Comparison of ENCODE assay signal across 1 cellular context in the genomic region with DNA sequence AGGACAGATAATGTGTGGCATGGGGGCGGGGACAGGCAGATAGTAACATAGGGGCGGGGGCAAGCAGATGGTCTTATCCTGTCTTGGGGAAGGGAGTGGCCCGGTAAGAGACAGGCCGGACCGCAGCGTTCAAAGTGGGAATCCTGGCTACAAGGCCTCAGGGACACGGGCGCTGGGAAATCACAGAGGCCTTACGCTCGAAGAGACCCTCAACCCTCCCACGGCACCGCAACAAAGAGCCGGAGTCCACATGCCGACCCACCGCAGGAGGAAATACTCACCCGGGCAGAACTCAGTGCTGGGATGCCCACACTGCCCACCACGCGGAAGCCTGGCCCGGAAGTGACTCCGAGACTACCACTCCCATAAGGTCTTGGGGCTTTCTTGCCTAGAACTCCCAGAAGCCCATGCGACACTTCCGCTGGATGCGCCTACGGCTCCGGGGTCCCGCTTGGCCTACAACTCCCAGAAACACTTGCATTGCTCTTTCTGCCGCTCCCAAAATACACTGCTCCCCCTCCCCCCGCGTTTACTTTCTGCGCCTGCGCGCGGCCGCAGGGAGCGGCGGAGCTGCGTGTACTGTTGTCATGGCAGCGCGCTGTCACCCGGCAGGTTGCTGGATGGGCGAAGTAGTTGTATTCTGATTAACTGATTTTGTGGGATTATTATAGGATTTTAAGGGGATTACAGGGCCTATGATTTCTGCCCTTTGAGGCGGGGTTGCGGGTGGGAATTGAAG.
A peak's percentile ranks its signal among the peaks of the same experiment; 100 is the strongest.
TF ChIP-seq lines count a peak whose summit lies in the region.

A gene (minus strand): TSS at position 344 of the 739 bp plus-strand sequence. CDS start 3,840 bp downstream, outside the sequence.

TF ChIP-seq in K562, 482 proteins besides CTCF, POLR2A, EP300 and RAD21 (continued from another document and continues in another):
- TF ChIP-seq, protein P1, sequence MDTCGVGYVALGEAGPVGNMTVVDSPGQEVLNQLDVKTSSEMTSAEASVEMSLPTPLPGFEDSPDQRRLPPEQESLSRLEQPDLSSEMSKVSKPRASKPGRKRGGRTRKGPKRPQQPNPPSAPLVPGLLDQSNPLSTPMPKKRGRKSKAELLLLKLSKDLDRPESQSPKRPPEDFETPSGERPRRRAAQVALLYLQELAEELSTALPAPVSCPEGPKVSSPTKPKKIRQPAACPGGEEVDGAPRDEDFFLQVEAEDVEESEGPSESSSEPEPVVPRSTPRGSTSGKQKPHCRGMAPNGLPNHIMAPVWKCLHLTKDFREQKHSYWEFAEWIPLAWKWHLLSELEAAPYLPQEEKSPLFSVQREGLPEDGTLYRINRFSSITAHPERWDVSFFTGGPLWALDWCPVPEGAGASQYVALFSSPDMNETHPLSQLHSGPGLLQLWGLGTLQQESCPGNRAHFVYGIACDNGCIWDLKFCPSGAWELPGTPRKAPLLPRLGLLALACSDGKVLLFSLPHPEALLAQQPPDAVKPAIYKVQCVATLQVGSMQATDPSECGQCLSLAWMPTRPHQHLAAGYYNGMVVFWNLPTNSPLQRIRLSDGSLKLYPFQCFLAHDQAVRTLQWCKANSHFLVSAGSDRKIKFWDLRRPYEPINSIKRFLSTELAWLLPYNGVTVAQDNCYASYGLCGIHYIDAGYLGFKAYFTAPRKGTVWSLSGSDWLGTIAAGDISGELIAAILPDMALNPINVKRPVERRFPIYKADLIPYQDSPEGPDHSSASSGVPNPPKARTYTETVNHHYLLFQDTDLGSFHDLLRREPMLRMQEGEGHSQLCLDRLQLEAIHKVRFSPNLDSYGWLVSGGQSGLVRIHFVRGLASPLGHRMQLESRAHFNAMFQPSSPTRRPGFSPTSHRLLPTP (IDR thresholded peaks at IDR 0.05; ENCODE audit: borderline replicate concordance, extremely low read depth, insufficient read length): no peak
- TF ChIP-seq MBD2 (IDR thresholded peaks at IDR 0.05; ENCODE audit: borderline replicate concordance, low read depth) (peak; percentile 94), NCOA6 (IDR thresholded peaks at IDR 0.05) (no peak), HCFC1 (IDR thresholded peaks at IDR 0.05; ENCODE audit: low read depth, low read length) (peak; percentile 99), POLR2AphosphoS5 (IDR thresholded peaks at IDR 0.05; ENCODE audit: control insufficient read depth, insufficient read depth, low read depth, low read length) (peak; percentile 27; the same call in 1 of the 2 replicates), TCF7L2 (IDR thresholded peaks at IDR 0.05; ENCODE audit: low read depth, low read length) (no peak), PHF8 (IDR thresholded peaks at IDR 0.05; ENCODE audit: borderline replicate concordance, low read length) (peak; percentile 89), NCOR1 (IDR thresholded peaks at IDR 0.05) (no peak), PCBP1 (IDR thresholded peaks at IDR 0.05; ENCODE audit: low read depth, low read length, poor library complexity, severe bottlenecking) (no peak), NCOA4 (IDR thresholded peaks at IDR 0.05; ENCODE audit: partially characterized antibody) (no peak), RAD51 (IDR thresholded peaks at IDR 0.05; ENCODE audit: borderline replicate concordance, low read depth) (no peak), PPARD (CRISPR knock-in tag; IDR thresholded peaks at IDR 0.05) (no peak), XRCC3 (IDR thresholded peaks at IDR 0.05) (no peak), ZBTB8A (IDR thresholded peaks at IDR 0.05; ENCODE audit: partially characterized antibody) (no peak), HNRNPK (IDR thresholded peaks at IDR 0.05; ENCODE audit: low read depth, low read length, poor library complexity, severe bottlenecking) (no peak), ZNF134 (CRISPR knock-in tag; conservative IDR thresholded peaks at IDR 0.05) (no peak), FOS (IDR thresholded peaks at IDR 0.05; ENCODE audit: extremely low read depth, insufficient read length) (no peak), ZNF76 (CRISPR knock-in tag; IDR thresholded peaks at IDR 0.05; ENCODE audit: borderline replicate concordance) (no peak), GABPB2 (CRISPR knock-in tag; conservative IDR thresholded peaks at IDR 0.05) (no peak), CBX5 (IDR thresholded peaks at IDR 0.05; ENCODE audit: borderline replicate concordance, low read depth) (no peak), HDAC6 (IDR thresholded peaks at IDR 0.05; ENCODE audit: low read depth, low read length) (no peak), ZNF584 (CRISPR knock-in tag; IDR thresholded peaks at IDR 0.05; ENCODE audit: low read depth) (0 out of 2 replicates have a peak, but pooled peaks have one; percentile 61), ZKSCAN3 (CRISPR knock-in tag; IDR thresholded peaks at IDR 0.05) (no peak), RBM39 (optimal IDR thresholded peaks at IDR 0.05; ENCODE audit: low read depth, low read length) (no peak), TARDBP (IDR thresholded peaks at IDR 0.05) (no peak), HIVEP1 (CRISPR knock-in tag; IDR thresholded peaks at IDR 0.05) (no peak), HNRNPLL (IDR thresholded peaks at IDR 0.05; ENCODE audit: low read depth, low read length, poor library complexity, severe bottlenecking) (peak; percentile 78), NFIC (IDR thresholded peaks at IDR 0.05) (no peak), NR1H2 (CRISPR knock-in tag; IDR thresholded peaks at IDR 0.05) (no peak), MEF2A (IDR thresholded peaks at IDR 0.05; ENCODE audit: control insufficient read depth, low read depth, low read length) (no peak), ZNF583 (CRISPR knock-in tag; IDR thresholded peaks at IDR 0.05) (no peak), MED1 (CRISPR knock-in tag; IDR thresholded peaks at IDR 0.05; ENCODE audit: borderline replicate concordance) (no peak), ZNF133 (CRISPR knock-in tag; IDR thresholded peaks at IDR 0.05) (no peak), PYGO2 (tag; IDR thresholded peaks at IDR 0.05) (no peak)
- TF ChIP-seq, protein P2, sequence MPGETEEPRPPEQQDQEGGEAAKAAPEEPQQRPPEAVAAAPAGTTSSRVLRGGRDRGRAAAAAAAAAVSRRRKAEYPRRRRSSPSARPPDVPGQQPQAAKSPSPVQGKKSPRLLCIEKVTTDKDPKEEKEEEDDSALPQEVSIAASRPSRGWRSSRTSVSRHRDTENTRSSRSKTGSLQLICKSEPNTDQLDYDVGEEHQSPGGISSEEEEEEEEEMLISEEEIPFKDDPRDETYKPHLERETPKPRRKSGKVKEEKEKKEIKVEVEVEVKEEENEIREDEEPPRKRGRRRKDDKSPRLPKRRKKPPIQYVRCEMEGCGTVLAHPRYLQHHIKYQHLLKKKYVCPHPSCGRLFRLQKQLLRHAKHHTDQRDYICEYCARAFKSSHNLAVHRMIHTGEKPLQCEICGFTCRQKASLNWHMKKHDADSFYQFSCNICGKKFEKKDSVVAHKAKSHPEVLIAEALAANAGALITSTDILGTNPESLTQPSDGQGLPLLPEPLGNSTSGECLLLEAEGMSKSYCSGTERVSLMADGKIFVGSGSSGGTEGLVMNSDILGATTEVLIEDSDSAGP (CRISPR knock-in tag; IDR thresholded peaks at IDR 0.05): no peak
- TF ChIP-seq, protein P3, sequence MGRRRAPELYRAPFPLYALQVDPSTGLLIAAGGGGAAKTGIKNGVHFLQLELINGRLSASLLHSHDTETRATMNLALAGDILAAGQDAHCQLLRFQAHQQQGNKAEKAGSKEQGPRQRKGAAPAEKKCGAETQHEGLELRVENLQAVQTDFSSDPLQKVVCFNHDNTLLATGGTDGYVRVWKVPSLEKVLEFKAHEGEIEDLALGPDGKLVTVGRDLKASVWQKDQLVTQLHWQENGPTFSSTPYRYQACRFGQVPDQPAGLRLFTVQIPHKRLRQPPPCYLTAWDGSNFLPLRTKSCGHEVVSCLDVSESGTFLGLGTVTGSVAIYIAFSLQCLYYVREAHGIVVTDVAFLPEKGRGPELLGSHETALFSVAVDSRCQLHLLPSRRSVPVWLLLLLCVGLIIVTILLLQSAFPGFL (CRISPR knock-in tag; IDR thresholded peaks at IDR 0.05): peak; percentile 17; the same call in 1 of the 2 replicates
- TF ChIP-seq, protein P4, sequence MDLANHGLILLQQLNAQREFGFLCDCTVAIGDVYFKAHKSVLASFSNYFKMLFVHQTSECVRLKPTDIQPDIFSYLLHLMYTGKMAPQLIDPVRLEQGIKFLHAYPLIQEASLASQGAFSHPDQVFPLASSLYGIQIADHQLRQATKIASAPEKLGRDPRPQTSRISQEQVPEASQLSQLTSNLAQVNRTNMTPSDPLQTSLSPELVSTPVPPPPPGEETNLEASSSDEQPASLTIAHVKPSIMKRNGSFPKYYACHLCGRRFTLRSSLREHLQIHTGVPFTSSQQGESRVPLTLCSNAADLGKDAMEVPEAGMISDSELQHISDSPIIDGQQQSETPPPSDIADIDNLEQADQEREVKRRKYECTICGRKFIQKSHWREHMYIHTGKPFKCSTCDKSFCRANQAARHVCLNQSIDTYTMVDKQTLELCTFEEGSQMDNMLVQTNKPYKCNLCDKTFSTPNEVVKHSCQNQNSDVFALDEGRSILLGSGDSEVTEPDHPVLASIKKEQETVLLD (IDR thresholded peaks at IDR 0.05): peak; percentile 96
- TF ChIP-seq, protein P5, sequence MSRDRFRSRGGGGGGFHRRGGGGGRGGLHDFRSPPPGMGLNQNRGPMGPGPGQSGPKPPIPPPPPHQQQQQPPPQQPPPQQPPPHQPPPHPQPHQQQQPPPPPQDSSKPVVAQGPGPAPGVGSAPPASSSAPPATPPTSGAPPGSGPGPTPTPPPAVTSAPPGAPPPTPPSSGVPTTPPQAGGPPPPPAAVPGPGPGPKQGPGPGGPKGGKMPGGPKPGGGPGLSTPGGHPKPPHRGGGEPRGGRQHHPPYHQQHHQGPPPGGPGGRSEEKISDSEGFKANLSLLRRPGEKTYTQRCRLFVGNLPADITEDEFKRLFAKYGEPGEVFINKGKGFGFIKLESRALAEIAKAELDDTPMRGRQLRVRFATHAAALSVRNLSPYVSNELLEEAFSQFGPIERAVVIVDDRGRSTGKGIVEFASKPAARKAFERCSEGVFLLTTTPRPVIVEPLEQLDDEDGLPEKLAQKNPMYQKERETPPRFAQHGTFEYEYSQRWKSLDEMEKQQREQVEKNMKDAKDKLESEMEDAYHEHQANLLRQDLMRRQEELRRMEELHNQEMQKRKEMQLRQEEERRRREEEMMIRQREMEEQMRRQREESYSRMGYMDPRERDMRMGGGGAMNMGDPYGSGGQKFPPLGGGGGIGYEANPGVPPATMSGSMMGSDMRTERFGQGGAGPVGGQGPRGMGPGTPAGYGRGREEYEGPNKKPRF (IDR thresholded peaks at IDR 0.05; ENCODE audit: low read depth, low read length): no peak
- TF ChIP-seq, protein P6, sequence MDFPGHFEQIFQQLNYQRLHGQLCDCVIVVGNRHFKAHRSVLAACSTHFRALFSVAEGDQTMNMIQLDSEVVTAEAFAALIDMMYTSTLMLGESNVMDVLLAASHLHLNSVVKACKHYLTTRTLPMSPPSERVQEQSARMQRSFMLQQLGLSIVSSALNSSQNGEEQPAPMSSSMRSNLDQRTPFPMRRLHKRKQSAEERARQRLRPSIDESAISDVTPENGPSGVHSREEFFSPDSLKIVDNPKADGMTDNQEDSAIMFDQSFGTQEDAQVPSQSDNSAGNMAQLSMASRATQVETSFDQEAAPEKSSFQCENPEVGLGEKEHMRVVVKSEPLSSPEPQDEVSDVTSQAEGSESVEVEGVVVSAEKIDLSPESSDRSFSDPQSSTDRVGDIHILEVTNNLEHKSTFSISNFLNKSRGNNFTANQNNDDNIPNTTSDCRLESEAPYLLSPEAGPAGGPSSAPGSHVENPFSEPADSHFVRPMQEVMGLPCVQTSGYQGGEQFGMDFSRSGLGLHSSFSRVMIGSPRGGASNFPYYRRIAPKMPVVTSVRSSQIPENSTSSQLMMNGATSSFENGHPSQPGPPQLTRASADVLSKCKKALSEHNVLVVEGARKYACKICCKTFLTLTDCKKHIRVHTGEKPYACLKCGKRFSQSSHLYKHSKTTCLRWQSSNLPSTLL (IDR thresholded peaks at IDR 0.05): no peak
- TF ChIP-seq, protein P7, sequence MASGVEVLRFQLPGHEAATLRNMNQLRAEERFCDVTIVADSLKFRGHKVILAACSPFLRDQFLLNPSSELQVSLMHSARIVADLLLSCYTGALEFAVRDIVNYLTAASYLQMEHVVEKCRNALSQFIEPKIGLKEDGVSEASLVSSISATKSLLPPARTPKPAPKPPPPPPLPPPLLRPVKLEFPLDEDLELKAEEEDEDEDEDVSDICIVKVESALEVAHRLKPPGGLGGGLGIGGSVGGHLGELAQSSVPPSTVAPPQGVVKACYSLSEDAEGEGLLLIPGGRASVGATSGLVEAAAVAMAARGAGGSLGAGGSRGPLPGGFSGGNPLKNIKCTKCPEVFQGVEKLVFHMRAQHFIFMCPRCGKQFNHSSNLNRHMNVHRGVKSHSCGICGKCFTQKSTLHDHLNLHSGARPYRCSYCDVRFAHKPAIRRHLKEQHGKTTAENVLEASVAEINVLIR (CRISPR knock-in tag; IDR thresholded peaks at IDR 0.05): peak; percentile 56; the same call in 1 of the 2 replicates
- TF ChIP-seq, protein P8, sequence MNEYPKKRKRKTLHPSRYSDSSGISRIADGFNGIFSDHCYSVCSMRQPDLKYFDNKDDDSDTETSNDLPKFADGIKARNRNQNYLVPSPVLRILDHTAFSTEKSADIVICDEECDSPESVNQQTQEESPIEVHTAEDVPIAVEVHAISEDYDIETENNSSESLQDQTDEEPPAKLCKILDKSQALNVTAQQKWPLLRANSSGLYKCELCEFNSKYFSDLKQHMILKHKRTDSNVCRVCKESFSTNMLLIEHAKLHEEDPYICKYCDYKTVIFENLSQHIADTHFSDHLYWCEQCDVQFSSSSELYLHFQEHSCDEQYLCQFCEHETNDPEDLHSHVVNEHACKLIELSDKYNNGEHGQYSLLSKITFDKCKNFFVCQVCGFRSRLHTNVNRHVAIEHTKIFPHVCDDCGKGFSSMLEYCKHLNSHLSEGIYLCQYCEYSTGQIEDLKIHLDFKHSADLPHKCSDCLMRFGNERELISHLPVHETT (CRISPR knock-in tag; conservative IDR thresholded peaks at IDR 0.05 in 1 of 2, IDR thresholded peaks at IDR 0.05 in 1 of 2): peak in 1 of 2 experiments; percentile 82; a peak in 2 of 4 replicates
- TF ChIP-seq, protein P9, sequence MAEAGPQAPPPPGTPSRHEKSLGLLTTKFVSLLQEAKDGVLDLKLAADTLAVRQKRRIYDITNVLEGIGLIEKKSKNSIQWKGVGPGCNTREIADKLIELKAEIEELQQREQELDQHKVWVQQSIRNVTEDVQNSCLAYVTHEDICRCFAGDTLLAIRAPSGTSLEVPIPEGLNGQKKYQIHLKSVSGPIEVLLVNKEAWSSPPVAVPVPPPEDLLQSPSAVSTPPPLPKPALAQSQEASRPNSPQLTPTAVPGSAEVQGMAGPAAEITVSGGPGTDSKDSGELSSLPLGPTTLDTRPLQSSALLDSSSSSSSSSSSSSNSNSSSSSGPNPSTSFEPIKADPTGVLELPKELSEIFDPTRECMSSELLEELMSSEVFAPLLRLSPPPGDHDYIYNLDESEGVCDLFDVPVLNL (CRISPR knock-in tag; IDR thresholded peaks at IDR 0.05; ENCODE audit: low read depth): no peak
- TF ChIP-seq, protein P10, sequence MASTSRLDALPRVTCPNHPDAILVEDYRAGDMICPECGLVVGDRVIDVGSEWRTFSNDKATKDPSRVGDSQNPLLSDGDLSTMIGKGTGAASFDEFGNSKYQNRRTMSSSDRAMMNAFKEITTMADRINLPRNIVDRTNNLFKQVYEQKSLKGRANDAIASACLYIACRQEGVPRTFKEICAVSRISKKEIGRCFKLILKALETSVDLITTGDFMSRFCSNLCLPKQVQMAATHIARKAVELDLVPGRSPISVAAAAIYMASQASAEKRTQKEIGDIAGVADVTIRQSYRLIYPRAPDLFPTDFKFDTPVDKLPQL (IDR thresholded peaks at IDR 0.05; ENCODE audit: extremely low read depth, insufficient read length): no peak
- TF ChIP-seq, protein P11, sequence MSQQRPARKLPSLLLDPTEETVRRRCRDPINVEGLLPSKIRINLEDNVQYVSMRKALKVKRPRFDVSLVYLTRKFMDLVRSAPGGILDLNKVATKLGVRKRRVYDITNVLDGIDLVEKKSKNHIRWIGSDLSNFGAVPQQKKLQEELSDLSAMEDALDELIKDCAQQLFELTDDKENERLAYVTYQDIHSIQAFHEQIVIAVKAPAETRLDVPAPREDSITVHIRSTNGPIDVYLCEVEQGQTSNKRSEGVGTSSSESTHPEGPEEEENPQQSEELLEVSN (IDR thresholded peaks at IDR 0.05; ENCODE audit: borderline replicate concordance in 1 of 2, extremely low read depth in 1 of 2, insufficient read depth in 1 of 2, insufficient read length in 1 of 2, low read depth in 1 of 2, low read length in 1 of 2, poor library complexity in 1 of 2, severe bottlenecking in 1 of 2): peak; percentile 13 to 15
